20 cellular contexts compared by ENCODE assay signal in the genomic region with DNA sequence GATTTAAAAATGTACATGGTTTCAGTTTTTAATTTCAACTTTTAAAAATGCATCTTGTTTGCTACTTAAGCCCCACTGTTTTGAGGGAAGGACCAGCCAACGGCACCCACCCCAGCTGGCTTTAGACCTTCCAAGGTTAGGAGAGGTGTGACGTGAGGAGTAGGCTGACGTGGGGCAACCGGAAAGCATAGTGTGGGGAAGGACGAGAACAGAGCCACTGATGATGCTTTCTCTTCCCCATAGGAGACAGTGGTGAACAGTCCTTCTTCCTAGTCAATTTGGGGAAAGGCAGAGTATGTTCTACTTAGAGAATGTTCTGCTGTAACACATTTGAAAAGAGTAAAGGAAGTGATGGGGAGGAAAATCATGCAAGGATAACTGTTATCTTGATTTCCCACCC.
"Had no signal": no experiment of that assay in that cellular context is flagged by ENCODE, and none has a peak within 500 bp of the region (broad histone marks: within the 10 kb centered on the region; RNA-seq: fewer than 3 reads in every experiment).

No MANE protein-coding gene starts in this region.

- H3K9me3 Mint-ChIP-seq: activated T-cell treated with anti-CD3 and anti-CD28 coated beads, Interleukin-2, amount 50 U/mL, for 24 hours; activated T-helper 2 cell treated with anti-CD3 and anti-CD28 coated beads, Interferon-gamma antibody, Interleukin-2, Interleukin-4, amounts not matched to agents 10 μg/mL and 5 μg/mL and 100 μg/mL, durations not matched to agents 14 hours and 24 hours and 36 hours; central memory CD8-positive, alpha-beta T cell; immature natural killer cell; neural crest cell; stimulated activated effector memory CD8-positive, alpha-beta T cell treated with anti-CD3 and anti-CD28 coated beads, Interleukin-12 subunit alpha, Interleukin-12 subunit beta, amount 100 ng/mL, for 72 hours had no signal

- H3K4me3 Mint-ChIP-seq: activated CD8-positive, alpha-beta T cell treated with anti-CD3 and anti-CD28 coated beads, Interleukin-2, amount 10 ng/mL, durations not matched to agents 7 days and 5 days; activated T-cell treated with anti-CD3 and anti-CD28 coated beads, Interleukin-2, amount 50 U/mL, for 24 hours; central memory CD8-positive, alpha-beta T cell; stimulated activated effector memory CD8-positive, alpha-beta T cell treated with anti-CD3 and anti-CD28 coated beads, Interleukin-12 subunit alpha, Interleukin-12 subunit beta, amount 100 ng/mL, for 72 hours had no signal

- H3K36me3 ChIP-seq: left ventricle myocardium inferior, upper lobe of left lung had no signal

- H3K27ac ChIP-seq: left ventricle myocardium inferior, testis had no signal

- H3K27me3 ChIP-seq: testis had no signal

- H3K27me3 Mint-ChIP-seq: central memory CD8-positive, alpha-beta T cell; naive B cell had no signal

- H3K27ac Mint-ChIP-seq: activated CD8-positive, alpha-beta T cell treated with anti-CD3 and anti-CD28 coated beads, Interleukin-2, amount 10 ng/mL, durations not matched to agents 7 days and 5 days; activated T-cell treated with anti-CD3 and anti-CD28 coated beads, Interleukin-2, amount 50 U/mL, for 24 hours; activated T-helper 2 cell treated with anti-CD3 and anti-CD28 coated beads, Interferon-gamma antibody, Interleukin-2, Interleukin-4, amounts not matched to agents 10 μg/mL and 5 μg/mL and 100 μg/mL, durations not matched to agents 14 hours and 24 hours and 36 hours; stimulated activated effector memory CD8-positive, alpha-beta T cell treated with anti-CD3 and anti-CD28 coated beads, Interleukin-12 subunit alpha, Interleukin-12 subunit beta, amount 100 ng/mL, for 72 hours had no signal

- H3K9me3 ChIP-seq: left ventricle myocardium inferior, mucosa of descending colon, testis, upper lobe of left lung had no signal

- DNase-seq: activated CD4-positive, alpha-beta T cell treated with anti-CD3 and anti-CD28 coated beads for 48 hours; activated CD4-positive, CD25-positive, alpha-beta regulatory T cell; activated CD8-positive, alpha-beta T cell treated with anti-CD3 and anti-CD28 coated beads, Interleukin-2, amount 10 ng/mL, durations not matched to agents 7 days and 5 days; activated naive CD4-positive, alpha-beta T cell treated with Interleukin-2 at 50 U/mL for 16 hours; activated T-cell treated with anti-CD3 and anti-CD28 coated beads, Interleukin-2, amount 50 U/mL, for 24 hours; aorta; cortex of kidney; immature natural killer cell; kidney glomerular epithelial cell; left ventricle myocardium inferior; mucosa of descending colon; naive B cell; stimulated activated CD4-positive, alpha-beta T cell treated with anti-CD3 and anti-CD28 coated beads, Interleukin-4, amount 100 ng/mL, for 24 hours; testis had no signal

- ATAC-seq: activated CD8-positive, alpha-beta T cell treated with anti-CD3 and anti-CD28 coated beads, Interleukin-2, amount 10 ng/mL, durations not matched to agents 7 days and 5 days; mucosa of descending colon; sciatic nerve; stimulated activated effector memory CD8-positive, alpha-beta T cell treated with anti-CD3 and anti-CD28 coated beads, Interleukin-12 subunit alpha, Interleukin-12 subunit beta, amount 100 ng/mL, for 72 hours had no signal

- H3K4me3 ChIP-seq: left ventricle myocardium inferior, mucosa of descending colon, testis, upper lobe of left lung had no signal
